12 cellular contexts compared by ENCODE assay signal in the genomic region with DNA sequence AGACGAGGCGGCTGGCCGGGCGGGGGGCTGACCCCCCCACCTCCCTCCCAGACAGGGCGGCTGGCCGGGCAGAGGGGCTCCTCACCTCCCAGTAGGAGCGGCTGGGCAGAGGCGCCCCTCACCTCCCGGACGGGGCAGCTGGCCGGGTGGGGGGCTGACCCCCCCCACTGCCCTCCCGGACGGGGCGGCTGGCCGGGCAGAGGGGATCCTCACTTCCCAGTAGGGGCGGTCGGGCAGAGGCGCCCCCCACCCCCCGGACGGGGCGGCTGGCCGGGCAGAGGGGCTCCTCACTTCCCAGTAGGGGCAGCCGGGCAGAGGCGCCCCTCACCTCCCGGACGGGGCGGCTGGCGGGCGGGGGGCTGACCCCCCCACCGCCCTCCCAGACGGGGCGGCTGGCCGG. TPM values are rescaled to one million over a fixed set of nuclear protein-coding genes. Genes with fewer than 3 reads are reported as not detected.
A peak's percentile ranks its signal among the peaks of the same experiment; 100 is the strongest.
DNase-seq lines count a peak whose midpoint lies in the region; TF ChIP-seq lines count a peak whose summit lies in the region.
"Not testable (repeated sequence)": the region's sequence is repeated elsewhere in the genome, so short reads cannot be mapped to it uniquely, and the experiment has no call there.
"Had no signal": no experiment of that assay in that cellular context is flagged by ENCODE, and none has a peak within 500 bp of the region (broad histone marks: within the 10 kb centered on the region; RNA-seq: fewer than 3 reads in every experiment).

No MANE protein-coding gene starts in this region.

- DNase-seq in glutamatergic neuron: peak; percentile 13

- H3K4me1 Mint-ChIP-seq in glutamatergic neuron (ENCODE audit: low read depth, unreplicated experiment): peaks cover 12% of the 10 kb centered on the region

- not testable (repeated sequence) for H3K27ac Mint-ChIP-seq in glutamatergic neuron (ENCODE audit: unreplicated experiment)

- not testable (repeated sequence) for H3K4me3 Mint-ChIP-seq in glutamatergic neuron (ENCODE audit: unreplicated experiment)

- TF ChIP-seq CTCF in glutamatergic neuron (IDR thresholded peaks at IDR 0.05; ENCODE audit: partially characterized antibody, unreplicated experiment): not testable (repeated sequence)

- not testable (repeated sequence) for H3K27me3 Mint-ChIP-seq in glutamatergic neuron (ENCODE audit: unreplicated experiment)

- not testable (repeated sequence) for H3K36me3 Mint-ChIP-seq in glutamatergic neuron (ENCODE audit: unreplicated experiment)

- H3K9me3 Mint-ChIP-seq in glutamatergic neuron (ENCODE audit: unreplicated experiment): not testable (repeated sequence)

RNA-seq across cellular contexts. Expression of gene MAP3K19, which starts 14.0 kb away (rescaled TPM):
- not detected for total RNA-seq in glutamatergic neuron (ENCODE audit: unreplicated experiment)
- total RNA-seq: A172; A673; B cell; Caco-2; Calu3; CD4-positive, alpha-beta memory T cell; CD4-positive, alpha-beta T cell; CD4-positive, CD25-positive, alpha-beta regulatory T cell; CD8-positive, alpha-beta memory T cell; CD8-positive, alpha-beta T cell; Daoy had no signal

RNA-seq across cellular contexts. Expression of gene RAB3GAP1, which starts 18.9 kb away (rescaled TPM):
- 30.7 TPM for total RNA-seq in glutamatergic neuron (ENCODE audit: unreplicated experiment)
